In genomic region chr3:38151667-38152265, GRCh38 we compare ENCODE assay signal across 9 cellular contexts. TPM values are rescaled to one million over a fixed set of nuclear protein-coding genes. Genes with fewer than 3 reads are reported as not detected.
DNase-seq lines count a peak whose midpoint lies in the region; ATAC-seq and TF ChIP-seq lines count a peak whose summit lies in the region.
"Had no signal": no experiment of that assay in that cellular context is flagged by ENCODE, and none has a peak within 500 bp of the region (broad histone marks: within the 10 kb centered on the region; RNA-seq: fewer than 3 reads in every experiment).

No MANE protein-coding gene starts in this region.

- H3K36me3 ChIP-seq in Karpas-422 (ENCODE audit: insufficient read depth, low read length), result no peaks in the 10 kb centered on the region
- no peaks in the 10 kb centered on the region for H3K36me3 ChIP-seq in MG63

- no peak for TF ChIP-seq CTCF in CD14-positive monocyte (IDR thresholded peaks at IDR 0.05)
- no peak for TF ChIP-seq CTCF in activated CD8-positive, alpha-beta T cell treated with anti-CD3 and anti-CD28 coated beads for 36 hours (IDR thresholded peaks at IDR 0.05)

- no peak overlapping the region for H3K9ac ChIP-seq in Karpas-422 (ENCODE audit: low read length)

- H3K27ac Mint-ChIP-seq in CD14-positive monocyte (peak overlapping the region; percentile 97 to 99 (median 98)), memory B cell (peak overlapping the region; percentile 76)
- H3K27ac Mint-ChIP-seq in activated CD8-positive, alpha-beta T cell treated with anti-CD3 and anti-CD28 coated beads for 36 hours, result peak overlapping the region; percentile 60

- peak overlapping the region in 1 of 2 donors; percentile 64 for H3K4me3 Mint-ChIP-seq in CD14-positive monocyte
- H3K4me3 Mint-ChIP-seq in activated CD8-positive, alpha-beta T cell treated with anti-CD3 and anti-CD28 coated beads for 36 hours, result no peak overlapping the region
- no peak overlapping the region for H3K4me3 Mint-ChIP-seq in memory B cell

- H3K4me1 Mint-ChIP-seq in CD14-positive monocyte, result peaks cover 78% of the 10 kb centered on the region
- peaks cover 51% of the 10 kb centered on the region for H3K4me1 Mint-ChIP-seq in activated CD8-positive, alpha-beta T cell treated with anti-CD3 and anti-CD28 coated beads for 36 hours (ENCODE audit: low read depth)
- peaks cover 17% of the 10 kb centered on the region for H3K4me1 Mint-ChIP-seq in memory B cell

- intact Hi-C loops in CD14-positive monocyte (cut with micrococcal nuclease), result no loop called here
- intact Hi-C loops in activated CD8-positive, alpha-beta T cell treated with anti-CD3 and anti-CD28 coated beads for 36 hours (cut with micrococcal nuclease), result loop anchor here (2.0 kb wide), 1 partner anchor 13 kb away; the partner anchor contains the start of gene OXSR1

- peak; percentile 34 for ATAC-seq in HG03469 (IDR thresholded peaks at IDR 0.05; ENCODE audit: unreplicated experiment)
- peak; percentile 55 for ATAC-seq in activated CD8-positive, alpha-beta T cell treated with anti-CD3 and anti-CD28 coated beads for 36 hours
- ATAC-seq in memory B cell (ENCODE audit: low read depth), result peak; percentile 83
- no peak for ATAC-seq in GM21528 (IDR thresholded peaks at IDR 0.05; ENCODE audit: low FRiP score, unreplicated experiment)

- no peak overlapping the region for H2AFZ ChIP-seq in Karpas-422 (ENCODE audit: low read length)

- DNase-seq in CD14-positive monocyte (ENCODE audit: low spot score) (peak; percentile 65), memory B cell (ENCODE audit: low spot score in 2 of 2) (no peak), AG08396 (ENCODE audit: low spot score) (no peak), Karpas-422 (no peak), MG63 (no peak)
- DNase-seq in activated CD8-positive, alpha-beta T cell treated with anti-CD3 and anti-CD28 coated beads for 36 hours, result no peak
- DNase-seq: NCI-H82 had no signal

- no peaks in the 10 kb centered on the region for H4K20me1 ChIP-seq in Karpas-422 (ENCODE audit: insufficient read depth, low read depth, low read length)

- H3K4me2 ChIP-seq in Karpas-422 (ENCODE audit: low read depth, low read length, poor library complexity, severe bottlenecking), result no peak overlapping the region

- no peaks in the 10 kb centered on the region for H3K79me2 ChIP-seq in Karpas-422 (ENCODE audit: low read length)

- peaks cover 4% of the 10 kb centered on the region; the same call in 1 of the 2 replicates for H3K4me1 ChIP-seq in Karpas-422 (ENCODE audit: low read length)

- no peaks in the 10 kb centered on the region for H3K27me3 Mint-ChIP-seq in CD14-positive monocyte (ENCODE audit: low read depth in 3 of 3)
- no peaks in the 10 kb centered on the region for H3K27me3 Mint-ChIP-seq in activated CD8-positive, alpha-beta T cell treated with anti-CD3 and anti-CD28 coated beads for 36 hours
- no peaks in the 10 kb centered on the region for H3K27me3 Mint-ChIP-seq in memory B cell

- no peaks in the 10 kb centered on the region for H3K9me2 ChIP-seq in Karpas-422 (replicated peaks; ENCODE audit: insufficient read depth, low read length)

- no peak overlapping the region for H3K27ac ChIP-seq in Karpas-422 (ENCODE audit: low read length)

- H3K4me3 ChIP-seq in Karpas-422 (ENCODE audit: low read length) (no peak overlapping the region), MG63 (no peak overlapping the region)

- H3K27me3 ChIP-seq in Karpas-422 (ENCODE audit: low read length) (no peaks in the 10 kb centered on the region), MG63 (no peaks in the 10 kb centered on the region)

- POLR2A ChIA-PET in activated CD8-positive, alpha-beta T cell treated with anti-CD3 and anti-CD28 coated beads for 36 hours (lab: Charles Lee), result interaction anchor here (0.6 to 0.7 kb wide), 3 partner anchors 14 to 58 kb away, joined by 3 read pairs; partner anchors contain the start of gene OXSR1

- peaks cover 0 to 8% (median 3%) of the 10 kb centered on the region in 7 donors for H3K9me3 Mint-ChIP-seq in CD14-positive monocyte
- H3K9me3 Mint-ChIP-seq in activated CD8-positive, alpha-beta T cell treated with anti-CD3 and anti-CD28 coated beads for 36 hours, result peaks cover 8% of the 10 kb centered on the region
- H3K9me3 Mint-ChIP-seq in memory B cell, result no peaks in the 10 kb centered on the region

- H3K9me3 ChIP-seq in Karpas-422 (ENCODE audit: low read length) (peaks cover 4% of the 10 kb centered on the region; the same call in 1 of the 2 replicates), MG63 (no peaks in the 10 kb centered on the region)

- CTCF ChIA-PET in activated CD8-positive, alpha-beta T cell treated with anti-CD3 and anti-CD28 coated beads for 36 hours (lab: Charles Lee), result interaction anchor here (1.0 to 4.3 kb wide), 2 partner anchors 12 to 146 kb away, joined by 3 to 21 read pairs; partner anchors contain the start of gene OXSR1

- peaks cover 4 to 12% of the 10 kb centered on the region in 2 donors for H3K36me3 Mint-ChIP-seq in CD14-positive monocyte
- H3K36me3 Mint-ChIP-seq in activated CD8-positive, alpha-beta T cell treated with anti-CD3 and anti-CD28 coated beads for 36 hours (ENCODE audit: low read depth), result no peaks in the 10 kb centered on the region
- peaks cover 2% of the 10 kb centered on the region for H3K36me3 Mint-ChIP-seq in memory B cell

RNA-seq across cellular contexts. Expression of gene MYD88, which starts 13.3 kb away (rescaled TPM):
- polyA plus RNA-seq in CD14-positive monocyte, result 100 to 1,000 TPM; 398 to 427 TPM
- 10 to 100 TPM; 29.3 to 31.8 TPM for total RNA-seq in activated CD8-positive, alpha-beta T cell treated with anti-CD3 and anti-CD28 coated beads for 36 hours
- total RNA-seq in Karpas-422 (2014; rRNA removed; shearing (Covaris generic); ENCODE audit: low replicate concordance), result 11.3 and 23.0 TPM in 2 replicates
- 4.1 TPM in 1 of 2 replicates, not detected in the other for total RNA-seq in MG63 (2014; rRNA removed; shearing (Covaris generic); ENCODE audit: low replicate concordance)

RNA-seq across cellular contexts. Expression of gene OXSR1, which starts 13.6 kb away (rescaled TPM):
- polyA plus RNA-seq in CD14-positive monocyte, result 10 to 100 TPM in 1 of 2 donors, 1 to 10 TPM in 1; 9.4 to 12.3 TPM
- total RNA-seq in activated CD8-positive, alpha-beta T cell treated with anti-CD3 and anti-CD28 coated beads for 36 hours, result 10 to 100 TPM; 56.5 to 57.9 TPM
- 42.7 and 55.3 TPM in 2 replicates for total RNA-seq in Karpas-422 (2014; rRNA removed; shearing (Covaris generic); ENCODE audit: low replicate concordance)
- total RNA-seq in MG63 (2014; rRNA removed; shearing (Covaris generic); ENCODE audit: low replicate concordance), result 13.2 and 20.3 TPM in 2 replicates

RNA-seq across cellular contexts. Expression of gene ACAA1, which starts 14.8 kb away (rescaled TPM):
- polyA plus RNA-seq in CD14-positive monocyte, result 100 to 1,000 TPM; 123 to 133 TPM
- total RNA-seq in activated CD8-positive, alpha-beta T cell treated with anti-CD3 and anti-CD28 coated beads for 36 hours, result 10 to 100 TPM; 70.1 to 72.0 TPM
- 23.4 and 34.4 TPM in 2 replicates for total RNA-seq in Karpas-422 (2014; rRNA removed; shearing (Covaris generic); ENCODE audit: low replicate concordance)
- 9.7 and 31.8 TPM in 2 replicates for total RNA-seq in MG63 (2014; rRNA removed; shearing (Covaris generic); ENCODE audit: low replicate concordance)
